In the genomic region with DNA sequence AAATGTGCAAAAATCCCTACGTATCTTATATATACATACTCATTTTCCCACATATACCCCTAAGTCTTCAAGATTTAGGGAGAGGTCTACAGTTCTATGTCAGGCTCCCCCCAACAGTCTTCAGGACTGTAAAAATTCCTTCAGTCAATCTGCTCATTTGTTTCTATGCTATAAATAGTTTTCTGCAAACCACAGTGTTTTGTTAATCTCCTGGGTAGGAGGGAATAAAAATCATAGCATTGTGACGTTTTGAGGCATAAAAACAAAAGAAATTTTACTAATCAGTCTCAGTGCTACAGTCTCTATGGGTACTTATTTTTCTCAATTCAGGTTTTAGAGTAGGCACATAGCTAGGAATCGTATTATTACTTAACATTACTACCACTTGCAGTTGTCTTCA, we compare ENCODE assay signal across 26 cellular contexts.
DNase-seq lines count a peak whose midpoint lies in the region; ATAC-seq, FAIRE-seq and TF ChIP-seq lines count a peak whose summit lies in the region.
"Had no signal": no experiment of that assay in that cellular context is flagged by ENCODE, and none has a peak within 500 bp of the region (broad histone marks: within the 10 kb centered on the region; RNA-seq: fewer than 3 reads in every experiment).

No MANE protein-coding gene starts in this region.

- no peaks in the 10 kb centered on the region for H3K79me2 ChIP-seq in astrocyte (ENCODE audit: insufficient read depth, low read length)
- no peaks in the 10 kb centered on the region for H3K79me2 ChIP-seq in neural progenitor cell (ENCODE audit: low read depth)

- H3K4me1 ChIP-seq in astrocyte (ENCODE audit: insufficient read depth, low read length) (peaks cover 5% of the 10 kb centered on the region), neural progenitor cell (no peaks in the 10 kb centered on the region), pancreas (no peaks in the 10 kb centered on the region)
- H3K4me1 ChIP-seq: BLaER1 had no signal

- no peak overlapping the region for H3K4me3 Mint-ChIP-seq in astrocyte (ENCODE audit: unreplicated experiment)
- H3K4me3 Mint-ChIP-seq in neural progenitor cell = no peak overlapping the region
- H3K4me3 Mint-ChIP-seq: CD14-positive monocyte; CD4-positive, alpha-beta memory T cell; CD4-positive, CD25-positive, alpha-beta regulatory T cell; CD8-positive, alpha-beta memory T cell had no signal

- H3K36me3 ChIP-seq in astrocyte (ENCODE audit: insufficient read depth, low read length) = no peaks in the 10 kb centered on the region
- H3K36me3 ChIP-seq in neural progenitor cell = no peaks in the 10 kb centered on the region
- no peaks in the 10 kb centered on the region for H3K36me3 ChIP-seq in pancreas
- H3K36me3 ChIP-seq: BE2C, BLaER1 had no signal

- H3K27ac Mint-ChIP-seq in astrocyte (ENCODE audit: unreplicated experiment) (no peak overlapping the region), neural progenitor cell (no peak overlapping the region)
- H3K27ac Mint-ChIP-seq: CD14-positive monocyte; CD4-positive, alpha-beta memory T cell; CD4-positive, CD25-positive, alpha-beta regulatory T cell; CD8-positive, alpha-beta memory T cell had no signal

- intact Hi-C loops in pancreas (cut with DNase I) = no loop called here

- H3K4me3 ChIP-seq in astrocyte (ENCODE audit: insufficient read depth, low read depth, low read length) (no peak overlapping the region), astrocyte of the spinal cord (ENCODE audit: low read depth, low read length) (no peak overlapping the region), neural progenitor cell (no peak overlapping the region), pancreas (no peak overlapping the region)
- H3K4me3 ChIP-seq: BLaER1 had no signal

- H3K9me3 Mint-ChIP-seq in astrocyte (ENCODE audit: unreplicated experiment) (no peaks in the 10 kb centered on the region), neural progenitor cell (peaks cover 2% of the 10 kb centered on the region)

- H4K20me1 ChIP-seq in astrocyte (ENCODE audit: insufficient read depth, low read length) (no peaks in the 10 kb centered on the region), neural progenitor cell (ENCODE audit: low read depth) (no peaks in the 10 kb centered on the region)
- H4K20me1 ChIP-seq: BLaER1 had no signal

- in situ Hi-C loops in astrocyte of the spinal cord (cut with HindIII; ENCODE audit: low sequenced_read_pairs) = no loop called here

- H3K4me2 ChIP-seq in astrocyte (ENCODE audit: low read length) (peak overlapping the region; percentile 46), neural progenitor cell (no peak overlapping the region)
- H3K4me2 ChIP-seq: BLaER1 had no signal

- FAIRE-seq in astrocyte (lab: Jason Lieb, UNC) (no peak), pancreas (lab: Jason Lieb, UNC) (no peak)
- FAIRE-seq: A204.1, G401.6, GM12891, GM18507 had no signal

- TF ChIP-seq CTCF in astrocyte (IDR thresholded peaks at IDR 0.05; ENCODE audit: insufficient read depth, low read depth, low read length) (no peak), astrocyte of the spinal cord (IDR thresholded peaks at IDR 0.05; ENCODE audit: low read depth, low read length) (no peak), neural progenitor cell (IDR thresholded peaks at IDR 0.05) (no peak), pancreas (IDR thresholded peaks at IDR 0.05) (no peak)

- H3K27me3 ChIP-seq in astrocyte (ENCODE audit: insufficient read depth, low read length) (no peaks in the 10 kb centered on the region), neural progenitor cell (no peaks in the 10 kb centered on the region), pancreas (no peaks in the 10 kb centered on the region)
- H3K27me3 ChIP-seq: BE2C, BLaER1 had no signal

- H3K4me1 Mint-ChIP-seq in astrocyte (ENCODE audit: low read depth, unreplicated experiment) = no peaks in the 10 kb centered on the region
- H3K4me1 Mint-ChIP-seq in neural progenitor cell = no peaks in the 10 kb centered on the region
- H3K4me1 Mint-ChIP-seq: CD14-positive monocyte; CD4-positive, alpha-beta memory T cell; CD4-positive, CD25-positive, alpha-beta regulatory T cell; CD8-positive, alpha-beta memory T cell had no signal

- H3K27me3 Mint-ChIP-seq in astrocyte (ENCODE audit: low read depth, unreplicated experiment) (no peaks in the 10 kb centered on the region), neural progenitor cell (ENCODE audit: insufficient read depth, low read depth) (peaks cover 2% of the 10 kb centered on the region)
- H3K27me3 Mint-ChIP-seq: CD4-positive, alpha-beta memory T cell; CD4-positive, CD25-positive, alpha-beta regulatory T cell; CD8-positive, alpha-beta memory T cell had no signal

- H3K9ac ChIP-seq in astrocyte (ENCODE audit: low read length) = no peak overlapping the region
- H3K9ac ChIP-seq in neural progenitor cell = no peak overlapping the region
- H3K9ac ChIP-seq: BLaER1 had no signal

- H3F3A ChIP-seq in neural progenitor cell (ENCODE audit: low read depth) = no peaks in the 10 kb centered on the region

- H3K36me3 Mint-ChIP-seq in astrocyte (ENCODE audit: low read depth, unreplicated experiment) (no peaks in the 10 kb centered on the region), neural progenitor cell (no peaks in the 10 kb centered on the region)
- H3K36me3 Mint-ChIP-seq: CD14-positive monocyte; CD4-positive, alpha-beta memory T cell; CD4-positive, CD25-positive, alpha-beta regulatory T cell had no signal

- H2AFZ ChIP-seq in astrocyte (ENCODE audit: low read depth, low read length) (no peak overlapping the region), neural progenitor cell (replicated peaks) (no peak overlapping the region)

- no peaks in the 10 kb centered on the region for H3K9me3 ChIP-seq in astrocyte (ENCODE audit: insufficient read depth, low read depth, low read length)
- no peaks in the 10 kb centered on the region for H3K9me3 ChIP-seq in neural progenitor cell (ENCODE audit: low read depth)
- H3K9me3 ChIP-seq in pancreas = no peaks in the 10 kb centered on the region
- H3K9me3 ChIP-seq: BE2C, BLaER1 had no signal

- no peak overlapping the region for H3K27ac ChIP-seq in astrocyte (ENCODE audit: low read depth, low read length)
- H3K27ac ChIP-seq in neural progenitor cell = no peak overlapping the region
- no peak overlapping the region for H3K27ac ChIP-seq in pancreas
- H3K27ac ChIP-seq: BLaER1 had no signal

- ATAC-seq in pancreas = no peak

- peak; percentile 41 for DNase-seq in astrocyte (ENCODE audit: low read depth)
- DNase-seq in astrocyte of the spinal cord (ENCODE audit: low read depth, low spot score) = peak; percentile 13
- peak; percentile 14 for DNase-seq in kidney glomerular epithelial cell (lab: John Stamatoyannopoulos, UW)
- no peak for DNase-seq in neural progenitor cell (ENCODE audit: low spot score)
- no peak for DNase-seq in NCI-H2081 treated with DMSO at 0.1 percent for 48 hours (lab: John Stamatoyannopoulos, UW)
- DNase-seq in pancreas = no peak
- DNase-seq: 8988T; ACHN; BE2C; C1 segment of cervical spinal cord; CD4-positive, alpha-beta memory T cell; CD4-positive, CD25-positive, alpha-beta regulatory T cell; CD8-positive, alpha-beta memory T cell; COR-L47; DMS 273 treated with DMSO at 0.1 percent for 48 hours; DMS153; DMS53; DMS79; DND-41; GF-D8 had no signal

- 47 to 57% methylated on average over 3 of the region's 3 CpGs for WGBS in pancreas, 2 donors

Comparison
In these comparisons a context has a peak if more than half of its experiments do, and no peak if none do; other contexts are left out.
1. DNase-seq: peak in astrocyte (single experiment), astrocyte of the spinal cord (single experiment) and kidney glomerular epithelial cell (single experiment); none in neural progenitor cell (single experiment), NCI-H2081 treated with DMSO at 0.1 percent for 48 hours (single experiment) and pancreas (0 of 6).